11 cellular contexts compared by ENCODE assay signal in genomic region chr9:98971168-98971914, GRCh38. TPM values are rescaled to one million over a fixed set of nuclear protein-coding genes. Genes with fewer than 3 reads are reported as not detected.
DNase-seq lines count a peak whose midpoint lies in the region; ATAC-seq, FAIRE-seq and TF ChIP-seq lines count a peak whose summit lies in the region.
"Had no signal": no experiment of that assay in that cellular context is flagged by ENCODE, and none has a peak within 500 bp of the region (broad histone marks: within the 10 kb centered on the region; RNA-seq: fewer than 3 reads in every experiment).

No MANE protein-coding gene starts in this region.

- no peak overlapping the region for H2BK20ac ChIP-seq in H1 (ENCODE audit: low read length)

- H3K9me3 Mint-ChIP-seq in WTC11 = no peaks in the 10 kb centered on the region
- H3K9me3 Mint-ChIP-seq: stimulated activated naive B cell treated with anti-CD40 and anti-IgM and Interleukin-4, amounts not matched to agents 10 μg/mL and 1 μg/mL and 100 μg/mL, for 72 hours had no signal

- no peak; the same call in 1 of the 2 replicates for ATAC-seq in WTC11
- ATAC-seq: stimulated activated naive B cell treated with anti-CD40 and anti-IgM and Interleukin-4, amounts not matched to agents 10 μg/mL and 1 μg/mL and 100 μg/mL, for 72 hours had no signal

- peaks cover 43% of the 10 kb centered on the region for H3K4me1 Mint-ChIP-seq in WTC11

- H3K36me3 Mint-ChIP-seq in WTC11 = no peaks in the 10 kb centered on the region
- H3K36me3 Mint-ChIP-seq: stimulated activated naive B cell treated with anti-CD40 and anti-IgM and Interleukin-4, amounts not matched to agents 10 μg/mL and 1 μg/mL and 100 μg/mL, for 72 hours had no signal

- no peak overlapping the region for H3K4ac ChIP-seq in H1 (replicated peaks; ENCODE audit: insufficient read length, low read depth, low read length)
- peak overlapping the region; percentile 2 for H3K4ac ChIP-seq in mesendoderm (ENCODE audit: low read depth, low read length)

- peak overlapping the region in 1 of 2 experiments; percentile 17; a peak in 1 of 4 replicates for H3K4me2 ChIP-seq in H1 (ENCODE audit: insufficient read depth in 1 of 2, low read depth in 2 of 2, low read length in 2 of 2)
- no peak overlapping the region for H3K4me2 ChIP-seq in mesendoderm (ENCODE audit: low read length)

- no peak overlapping the region for H3K4me3 ChIP-seq in AG10803 (ENCODE audit: low read length)
- H3K4me3 ChIP-seq in H1 (ENCODE audit: extremely low read depth in 1 of 4, insufficient read depth in 2 of 4, low read depth in 3 of 4, low read length in 4 of 4) = no peak overlapping the region
- no peak overlapping the region for H3K4me3 ChIP-seq in mesendoderm (ENCODE audit: low read length)
- H3K4me3 ChIP-seq in effector memory CD4-positive, alpha-beta T cell (ENCODE audit: insufficient read depth, low read depth, low read length, poor library complexity, severe bottlenecking) = no peak overlapping the region

- H4K5ac ChIP-seq in H1 (ENCODE audit: insufficient read length, low read depth, low read length) = no peak overlapping the region
- H4K5ac ChIP-seq in mesendoderm (ENCODE audit: low read length) = no peak overlapping the region

- no peak overlapping the region for H3K23ac ChIP-seq in H1 (ENCODE audit: insufficient read length)
- no peak overlapping the region for H3K23ac ChIP-seq in mesendoderm (ENCODE audit: low read length)

- H2BK5ac ChIP-seq in H1 (ENCODE audit: low read depth, low read length) (0 out of 2 replicates have a peak overlapping the region, but pooled peaks have one; percentile 12), mesendoderm (ENCODE audit: low read length) (no peak overlapping the region)

- H3K36me3 ChIP-seq in H1 (ENCODE audit: control insufficient read depth in 2 of 4, insufficient read depth in 4 of 4, low read length in 3 of 4) (no peaks in the 10 kb centered on the region), mesendoderm (ENCODE audit: control insufficient read depth, insufficient read depth, low read length) (no peaks in the 10 kb centered on the region)
- no peaks in the 10 kb centered on the region for H3K36me3 ChIP-seq in effector memory CD4-positive, alpha-beta T cell (ENCODE audit: control insufficient read depth, insufficient read depth, low read length)

- H3K56ac ChIP-seq in H1 (replicated peaks; ENCODE audit: insufficient read length, low read depth, low read length) = no peak overlapping the region
- peak overlapping the region; percentile 58 for H3K56ac ChIP-seq in mesendoderm (ENCODE audit: low read length)

- no peak overlapping the region for H3K4me3 Mint-ChIP-seq in WTC11
- H3K4me3 Mint-ChIP-seq: stimulated activated naive B cell treated with anti-CD40 and anti-IgM and Interleukin-4, amounts not matched to agents 10 μg/mL and 1 μg/mL and 100 μg/mL, for 72 hours had no signal

- peak overlapping the region; percentile 93; the same call in 1 of the 2 replicates for H2BK15ac ChIP-seq in H1 (ENCODE audit: low read length)
- H2BK15ac ChIP-seq in mesendoderm (replicated peaks; ENCODE audit: low read depth) = no peak overlapping the region

- H2AK5ac ChIP-seq in H1 (ENCODE audit: low read depth, low read length) (no peak overlapping the region; the same call in 1 of the 2 replicates), mesendoderm (ENCODE audit: low read length) (no peak overlapping the region)

- POLR2A ChIA-PET in H1 (lab: Charles Lee; ENCODE audit: partially characterized antibody) (interaction anchor here (1.3 kb wide), 1 partner anchor 52 kb away, joined by 3 read pairs; no protein-coding TSS in a partner anchor), WTC11 (lab: Charles Lee) (no interaction called here)

- TF ChIP-seq CTCF in AG10803 (conservative IDR thresholded peaks at IDR 0.05; ENCODE audit: low read length) (no peak), H1 (IDR thresholded peaks at IDR 0.05; ENCODE audit: control extremely low read depth in 1 of 3, insufficient read depth in 1 of 3, low read depth in 1 of 3, low read length in 3 of 3) (no peak), WTC11 (IDR thresholded peaks at IDR 0.05) (no peak)

- no peak overlapping the region for H3K27ac Mint-ChIP-seq in WTC11
- H3K27ac Mint-ChIP-seq: stimulated activated naive B cell treated with anti-CD40 and anti-IgM and Interleukin-4, amounts not matched to agents 10 μg/mL and 1 μg/mL and 100 μg/mL, for 72 hours had no signal

- no peaks in the 10 kb centered on the region for H3K79me1 ChIP-seq in H1 (ENCODE audit: low read depth, low read length)
- no peaks in the 10 kb centered on the region for H3K79me1 ChIP-seq in mesendoderm (ENCODE audit: low read length)

- no peak for TF ChIP-seq EP300 in H1 (IDR thresholded peaks at IDR 0.05; ENCODE audit: borderline replicate concordance in 1 of 2, low read depth in 2 of 2, low read length in 2 of 2)

- H2BK12ac ChIP-seq in H1 (ENCODE audit: low read depth, low read length) = peak overlapping the region; percentile 71; the same call in 1 of the 2 replicates

- no peak for TF ChIP-seq RAD21 in H1 (IDR thresholded peaks at IDR 0.05 in 1 of 2, conservative IDR thresholded peaks at IDR 0.05 in 1 of 2; ENCODE audit: low read depth in 2 of 2, low read length in 2 of 2)

- no peak overlapping the region for H2BK120ac ChIP-seq in H1 (replicated peaks; ENCODE audit: low read depth, low read length)
- no peak overlapping the region for H2BK120ac ChIP-seq in mesendoderm (ENCODE audit: low read depth, low read length)

- H3K79me2 ChIP-seq in H1 (ENCODE audit: control insufficient read depth in 1 of 2, insufficient read depth in 2 of 2, low read length in 2 of 2) = no peaks in the 10 kb centered on the region
- H3K79me2 ChIP-seq in mesendoderm (ENCODE audit: control insufficient read depth, insufficient read depth, low read length) = no peaks in the 10 kb centered on the region

- CTCF ChIA-PET in H1 (lab: Charles Lee; ENCODE audit: partially characterized antibody) (interaction anchor here (1.0 to 3.6 kb wide), 3 partner anchors 27 to 123 kb away, joined by 4 to 14 read pairs (median 13); no protein-coding TSS in a partner anchor), WTC11 (lab: Charles Lee) (no interaction called here)

- DNase-seq in AG10803 (ENCODE audit: low read depth) (peak; percentile 62), NCI-H1048 (lab: John Stamatoyannopoulos, UW) (peak; percentile 47), H1 (ENCODE audit: low read depth in 1 of 2, low spot score in 2 of 2) (no peak), mesendoderm (peak; percentile 73), WTC11 (ENCODE audit: low spot score) (no peak), NCI-H1092 (lab: John Stamatoyannopoulos, UW) (no peak)
- no peak for DNase-seq in effector memory CD4-positive, alpha-beta T cell
- DNase-seq in activated naive CD4-positive, alpha-beta T cell (lab: John Stamatoyannopoulos, UW) = no peak
- DNase-seq: KG1; stimulated activated naive B cell treated with anti-CD40 and anti-IgM and Interleukin-4, amounts not matched to agents 10 μg/mL and 1 μg/mL and 100 μg/mL, for 72 hours had no signal

- H3K18ac ChIP-seq in H1 (ENCODE audit: extremely low read depth, low read length) (no peak overlapping the region; the same call in 1 of the 2 replicates), mesendoderm (ENCODE audit: low read length) (no peak overlapping the region)

- no peak for FAIRE-seq in H1 (lab: Jason Lieb, UNC)

- no peak overlapping the region for H3K9ac ChIP-seq in H1 (replicated peaks in 1 of 4; ENCODE audit: extremely low read depth in 1 of 4, low read depth in 3 of 4, low read length in 3 of 4)
- no peak overlapping the region for H3K9ac ChIP-seq in mesendoderm (ENCODE audit: low read length)

- H3K14ac ChIP-seq in H1 (ENCODE audit: insufficient read length) = no peak overlapping the region

- H3K27me3 Mint-ChIP-seq in WTC11 (ENCODE audit: low read depth) = peaks cover 24% of the 10 kb centered on the region

- peaks cover 5% of the 10 kb centered on the region; the same call in 1 of the 2 replicates for H3K23me2 ChIP-seq in H1 (ENCODE audit: low read depth, low read length)

- no peak overlapping the region for H2AFZ ChIP-seq in H1 (ENCODE audit: low read length)

- H3K27me3 ChIP-seq in H1 (replicated peaks in 1 of 4; ENCODE audit: control insufficient read depth in 3 of 4, extremely low read depth in 1 of 4, insufficient read depth in 3 of 4, low read length in 3 of 4) (peaks cover 5 to 33% (median 21%) of the 10 kb centered on the region in 4 experiments), mesendoderm (ENCODE audit: insufficient read depth, low read length, poor library complexity) (no peaks in the 10 kb centered on the region)
- H3K27me3 ChIP-seq in effector memory CD4-positive, alpha-beta T cell (replicated peaks; ENCODE audit: control insufficient read depth, insufficient read depth, low read length, poor library complexity, severe bottlenecking) = no peaks in the 10 kb centered on the region

- H3K4me1 ChIP-seq in H1 (replicated peaks in 1 of 4; ENCODE audit: control insufficient read depth in 3 of 4, insufficient read depth in 4 of 4, low read length in 3 of 4) = peaks cover 4 to 11% (median 7%) of the 10 kb centered on the region in 4 experiments
- no peaks in the 10 kb centered on the region for H3K4me1 ChIP-seq in mesendoderm (ENCODE audit: control insufficient read depth, low read depth, low read length)
- H3K4me1 ChIP-seq in effector memory CD4-positive, alpha-beta T cell (ENCODE audit: control insufficient read depth, insufficient read depth, low read length, poor library complexity, severe bottlenecking) = peaks cover 7% of the 10 kb centered on the region

- H3K27ac ChIP-seq in H1 (ENCODE audit: low read depth, low read length) (no peak overlapping the region), mesendoderm (ENCODE audit: low read depth, low read length) (no peak overlapping the region)
- no peak overlapping the region for H3K27ac ChIP-seq in effector memory CD4-positive, alpha-beta T cell (ENCODE audit: insufficient read depth, low read length, poor library complexity, severe bottlenecking)
- H3K27ac ChIP-seq: C4-2B had no signal

- TF ChIP-seq POLR2A in H1 (IDR thresholded peaks at IDR 0.05; ENCODE audit: control extremely low read depth in 1 of 2, low read depth in 2 of 2, low read length in 2 of 2) = no peak

- no peaks in the 10 kb centered on the region for H3K9me3 ChIP-seq in H1 (ENCODE audit: insufficient read depth in 2 of 2, low read depth in 1 of 2, low read length in 1 of 2)
- no peaks in the 10 kb centered on the region for H3K9me3 ChIP-seq in effector memory CD4-positive, alpha-beta T cell (ENCODE audit: control insufficient read depth, low read length)

- WGBS in H1 (ENCODE audit: extremely low coverage in 1 of 2, insufficient coverage in 1 of 2, insufficient read length in 1 of 2, insufficient replicate concordance in 2 of 2, low coverage in 1 of 2, low lambda C conversion rate in 2 of 2, missing lambda C conversion rate in 1 of 2), 2 experiments = 86% methylated on average over 20 of the region's 20 CpGs; no CpG with 5 or more reads in 1 of the 2 experiments
- no CpG with 5 or more reads among the region's 20 CpGs for WGBS in mesendoderm (ENCODE audit: extremely low coverage, insufficient coverage, low lambda C conversion rate)

- no peak overlapping the region; the same call in 1 of the 2 replicates for H4K8ac ChIP-seq in H1 (ENCODE audit: extremely low read depth, insufficient read depth, low read length)
- H4K8ac ChIP-seq in mesendoderm (ENCODE audit: low read depth, low read length) = no peak overlapping the region

- H4K20me1 ChIP-seq in H1 (replicated peaks in 1 of 2; ENCODE audit: control insufficient read depth in 1 of 2, insufficient read depth in 2 of 2, low read length in 2 of 2) = peaks cover 0 to 1% of the 10 kb centered on the region in 2 experiments

- H4K91ac ChIP-seq in H1 (replicated peaks; ENCODE audit: insufficient read length, low read length) = no peak overlapping the region

RNA-seq across cellular contexts. Expression of gene COL15A1, which starts 27.6 kb away (rescaled TPM):
- 0.08 and 0.15 TPM in 2 replicates for total RNA-seq in H1 (2021; fragmentation: NEBNext Ultra II Directional; extraction: Animal tissue kit (Norgen Biotek cat#: 25700))
- 0.12 and 0.19 TPM in 2 replicates for polyA plus RNA-seq in H1 (2011; rRNA removed)
- polyA plus RNA-seq in H1 (2011; cell fraction: cytosol; rRNA removed) = 0.13 TPM
- polyA plus RNA-seq in H1 (2011; cell fraction: nucleus; rRNA removed) = 1.2 TPM
- 0.08 to 0.29 TPM (median 0.09 TPM) in 3 of 4 replicates, not detected in the other for polyA plus RNA-seq in H1 (2012, experiment 1 of 2)
- 0.07 TPM for polyA plus RNA-seq in H1 (2012, experiment 2 of 2)
- 0.06 TPM for polyA plus RNA-seq in H1 (2013, experiment 1 of 2)
- polyA plus RNA-seq in H1 (2013, experiment 2 of 2) = 0.07 TPM
- polyA minus RNA-seq in H1 (2011; rRNA and poly(A)+ RNA removed) = 0.24 and 0.41 TPM in 2 replicates
- not detected for polyA minus RNA-seq in H1 (2011; cell fraction: cytosol; rRNA and poly(A)+ RNA removed)
- polyA minus RNA-seq in H1 (2011; cell fraction: nucleus; rRNA and poly(A)+ RNA removed) = 0.30 TPM
- polyA plus RNA-seq in mesendoderm (2013, experiment 1 of 2) = 0.22 TPM
- 0.32 TPM for polyA plus RNA-seq in mesendoderm (2013, experiment 2 of 2)
- total RNA-seq in WTC11 (2021) = 0.22 to 0.44 TPM (median 0.39 TPM) in 3 replicates

Comparison
In these comparisons a context has a peak if more than half of its experiments do, and no peak if none do; other contexts are left out.
1. DNase-seq: peak in AG10803 (single experiment), NCI-H1048 (single experiment) and mesendoderm (single experiment); none in H1 (0 of 2), effector memory CD4-positive, alpha-beta T cell (0 of 3), WTC11 (single experiment), NCI-H1092 (single experiment) and activated naive CD4-positive, alpha-beta T cell (0 of 4).